ENCODE assay signal across 8 cellular contexts in the genomic region with DNA sequence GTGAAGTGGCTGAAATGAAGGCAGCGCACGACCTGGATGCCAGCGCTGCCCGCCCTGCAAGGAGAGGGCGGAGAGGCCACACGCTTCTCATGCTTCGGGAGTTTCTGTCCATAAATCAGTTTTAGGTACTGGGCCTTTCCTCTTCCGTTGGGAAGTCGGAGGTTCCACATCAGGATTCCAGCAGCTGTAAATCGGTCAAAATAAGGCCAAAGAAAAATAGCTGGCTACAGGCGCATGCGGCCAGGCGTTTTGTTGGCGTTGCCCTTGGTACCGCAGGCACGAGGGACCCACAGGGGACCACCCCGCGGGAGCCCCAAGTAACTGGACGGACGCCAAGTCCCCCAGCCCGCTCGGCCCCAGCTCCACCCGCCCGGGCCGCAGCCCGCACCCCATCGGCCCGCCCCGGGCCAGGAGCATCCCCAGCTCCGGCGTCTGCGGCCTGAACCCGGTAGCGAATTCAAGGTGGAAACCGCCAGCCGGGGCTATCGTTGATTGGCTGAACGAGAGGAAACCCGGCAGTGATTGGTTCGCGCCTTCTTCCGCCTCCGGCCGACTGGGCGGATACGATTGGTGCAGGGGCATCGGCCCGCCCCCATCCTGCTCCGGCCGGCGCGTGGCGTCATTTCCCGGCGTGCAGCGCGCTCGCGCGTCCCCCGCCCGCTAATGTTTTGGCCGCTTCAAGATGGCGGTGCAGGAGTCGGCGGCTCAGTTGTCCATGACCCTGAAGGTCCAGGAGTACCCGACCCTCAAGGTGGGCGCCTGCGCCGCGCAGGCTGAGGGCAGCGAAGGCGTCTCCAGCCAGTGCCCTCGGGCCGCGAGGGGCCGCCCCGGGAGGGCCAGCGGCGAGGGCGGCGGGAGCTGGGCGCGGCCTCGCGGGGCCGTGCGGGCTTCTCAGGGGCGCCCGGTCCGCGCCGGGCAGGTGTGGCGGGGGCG. TPM values are rescaled to one million over a fixed set of nuclear protein-coding genes. Genes with fewer than 3 reads are reported as not detected.
DNase-seq lines count a peak whose midpoint lies in the region; ATAC-seq and TF ChIP-seq lines count a peak whose summit lies in the region.

A gene (plus strand): TSS at position 660 of the 933 bp plus-strand sequence. CDS start 23 bp downstream, at position 683.

- intact Hi-C loops in mammary epithelial cell (cut with micrococcal nuclease), result loop anchor here (1.0 kb wide), 4 partner anchors 20 to 159 kb away; no protein-coding TSS in a partner anchor

- peak; percentile 94 for DNase-seq in ACHN
- DNase-seq in NCI-H2227 (lab: John Stamatoyannopoulos, UW; ENCODE audit: unreplicated experiment), result peak; percentile 95
- DNase-seq in WERI-Rb-1, result peak; percentile 98
- DNase-seq in mammary epithelial cell, result peak; percentile 96

- ATAC-seq in GM18873 (IDR thresholded peaks at IDR 0.05; ENCODE audit: low FRiP score, unreplicated experiment) (peak; percentile 88), HG03139 (IDR thresholded peaks at IDR 0.05; ENCODE audit: unreplicated experiment) (peak; percentile 94)

- peak within 1 kb of the TSS; percentile 86 for H3K4me3 ChIP-seq in WERI-Rb-1 (ENCODE audit: low read depth, low read length)
- peak within 1 kb of the TSS; percentile 77 to 94 (median 79) for H3K4me3 ChIP-seq in mammary epithelial cell (replicated peaks in 1 of 3; ENCODE audit: insufficient read depth in 1 of 3, low read depth in 2 of 3, low read length in 3 of 3)
- peak within 1 kb of the TSS; percentile 96 for H3K4me3 ChIP-seq in iPS-20b (ENCODE audit: low read length)
- H3K4me3 ChIP-seq in skin epidermis, result peak within 1 kb of the TSS; percentile 56 to 97 (median 88)

- peak within 1 kb of the TSS; percentile 92 for H3K4me2 ChIP-seq in mammary epithelial cell (ENCODE audit: insufficient read depth, low read depth, low read length)

- no peak for TF ChIP-seq CTCF in WERI-Rb-1 (IDR thresholded peaks at IDR 0.05; ENCODE audit: low read depth, low read length)
- TF ChIP-seq CTCF in mammary epithelial cell (conservative IDR thresholded peaks at IDR 0.05 in 1 of 2, IDR thresholded peaks at IDR 0.05 in 1 of 2; ENCODE audit: extremely low read depth in 1 of 2, insufficient read depth in 1 of 2, low read depth in 1 of 2, low read length in 2 of 2), result no peak

- CTCF ChIA-PET in mammary epithelial cell (lab: Charles Lee; ENCODE audit: low non-redundant PET), result no interaction called here

- H3K9ac ChIP-seq in mammary epithelial cell (ENCODE audit: insufficient read depth, low read length) (peak within 1 kb of the TSS; percentile 68), iPS-20b (ENCODE audit: low read depth, low read length) (peak within 1 kb of the TSS; percentile 97)

- peak within 1 kb of the TSS; percentile 89 for H3K27ac ChIP-seq in WERI-Rb-1
- peak within 1 kb of the TSS; percentile 80 for H3K27ac ChIP-seq in mammary epithelial cell (ENCODE audit: insufficient read depth, low read depth, low read length)
- peak within 1 kb of the TSS; percentile 97 for H3K27ac ChIP-seq in iPS-20b (ENCODE audit: low read length)
- peak within 1 kb of the TSS; percentile 79 to 97 (median 91) for H3K27ac ChIP-seq in skin epidermis

- TSS peak; percentile 60 for BruUV-seq in mammary epithelial cell (replicated peaks; lab: Mats Ljungman, UMichigan)

- peak within 1 kb of the TSS; percentile 89 for H2AFZ ChIP-seq in mammary epithelial cell (ENCODE audit: low read depth, low read length)

- H4K20me1 ChIP-seq in mammary epithelial cell (ENCODE audit: insufficient read depth, low read length), result no peaks in the 10 kb centered on the region

- dilution Hi-C loops in mammary epithelial cell (cut with HindIII; ENCODE audit: low sequenced_read_pairs), result no loop called here

- peaks cover 49% of the 10 kb centered on the region for H3K79me2 ChIP-seq in mammary epithelial cell (ENCODE audit: insufficient read depth, low read length)

- H3K27me3 ChIP-seq in WERI-Rb-1 (ENCODE audit: insufficient read depth, low read depth, severe bottlenecking) (no peaks in the 10 kb centered on the region), mammary epithelial cell (ENCODE audit: insufficient read depth, low read length) (no peaks in the 10 kb centered on the region), iPS-20b (ENCODE audit: insufficient read depth, low read length) (no peaks in the 10 kb centered on the region)

- in situ Hi-C loops in ACHN (cut with HindIII; ENCODE audit: low pct_ligation_motif_present, low pct_unique_long_range_greater_than_20kb, low sequenced_read_pairs), result no loop called here
- in situ Hi-C loops in mammary epithelial cell (cut with MboI; ENCODE audit: low sequenced_read_pairs in 2 of 2), result loop anchor here (5.0 to 10.0 kb wide), 2 partner anchors 43 to 55 kb away; a partner anchor contains a TSS

- whole genome bisulfite sequencing in mammary epithelial cell (ENCODE audit: low coverage, missing lambda C conversion rate), result 3% methylated on average over 29 of the region's 95 CpGs

- H3K36me3 ChIP-seq in WERI-Rb-1 (peaks cover 36% of the 10 kb centered on the region), mammary epithelial cell (ENCODE audit: insufficient read depth, low read length) (peaks cover 6% of the 10 kb centered on the region), iPS-20b (ENCODE audit: insufficient read depth, low read depth, low read length) (no peaks in the 10 kb centered on the region)

- H3K9me3 ChIP-seq in WERI-Rb-1 (ENCODE audit: severe bottlenecking) (peaks cover 7% of the 10 kb centered on the region), mammary epithelial cell (replicated peaks; ENCODE audit: insufficient read depth, low read length) (no peaks in the 10 kb centered on the region), iPS-20b (ENCODE audit: insufficient read depth, low read depth, low read length) (peaks cover 18% of the 10 kb centered on the region; the same call in 1 of the 2 replicates)

- peaks cover 26% of the 10 kb centered on the region for H3K4me1 ChIP-seq in mammary epithelial cell (ENCODE audit: insufficient read depth, low read length)
- H3K4me1 ChIP-seq in iPS-20b (ENCODE audit: insufficient read depth, low read length), result peaks cover 8% of the 10 kb centered on the region

RNA-seq across cellular contexts. Expression of the gene that starts here (rescaled TPM):
- total RNA-seq in mammary epithelial cell, result 100 to 1,000 TPM in 1 of 2 donors, 10 to 100 TPM in 1; 80.4 to 109 TPM
- 120 TPM for polyA plus RNA-seq in mammary epithelial cell
- polyA minus RNA-seq in mammary epithelial cell, result 86.1 TPM

Comparison
In these comparisons a context has a peak if more than half of its experiments do, and no peak if none do; other contexts are left out.
1. Peak in every context shown above with its lines: DNase-seq, ATAC-seq, H3K4me3 ChIP-seq and H3K27ac ChIP-seq.